In genomic region chr3:38655708-38656300, GRCh38 we compare ENCODE assay signal across 9 cellular contexts. TPM values are rescaled to one million over a fixed set of nuclear protein-coding genes. Genes with fewer than 3 reads are reported as not detected.
DNase-seq lines count a peak whose midpoint lies in the region; FAIRE-seq and TF ChIP-seq lines count a peak whose summit lies in the region.
"Had no signal": no experiment of that assay in that cellular context is flagged by ENCODE, and none has a peak within 500 bp of the region (broad histone marks: within the 10 kb centered on the region; RNA-seq: fewer than 3 reads in every experiment).

No MANE protein-coding gene starts in this region.

- no peaks in the 10 kb centered on the region for H3K9me3 ChIP-seq in OCI-LY7 (ENCODE audit: low read length)

- TF ChIP-seq POLR2A in GM12892 (IDR thresholded peaks at IDR 0.05; ENCODE audit: low read depth, low read length) = no peak

- no peak overlapping the region for H2AFZ ChIP-seq in OCI-LY7 (ENCODE audit: low read length)

- CTCF ChIA-PET in Calu3 (lab: Charles Lee) = interaction anchor here (0.6 to 3.1 kb wide), 3 partner anchors 135 to 677 kb away, joined by 4 to 21 read pairs (median 10); partner anchors contain the start of gene EXOG
- CTCF ChIA-PET in HEK293T (lab: Yijun Ruan, JAX) = interaction anchor here (0.5 to 3.3 kb wide), 9 partner anchors 9 to 623 kb away, joined by 3 to 31 read pairs (median 3); no protein-coding TSS in a partner anchor
- CTCF ChIA-PET in OCI-LY7 (lab: Charles Lee; ENCODE audit: unreplicated experiment) = interaction anchor here (0.6 kb wide), 1 partner anchor 13 kb away, joined by 3 read pairs; no protein-coding TSS in a partner anchor

- H3K4me3 Mint-ChIP-seq in Calu3 (ENCODE audit: low read depth, unreplicated experiment) (no peak overlapping the region), neural crest cell (peak overlapping the region; percentile 9)

- no peaks in the 10 kb centered on the region for H3K36me3 ChIP-seq in OCI-LY7 (ENCODE audit: insufficient read depth, low read length)

- H3K4me3 ChIP-seq in OCI-LY7 (ENCODE audit: low read depth, low read length, poor library complexity, severe bottlenecking) (no peak overlapping the region), choroid plexus epithelial cell (ENCODE audit: low read depth, low read length) (no peak overlapping the region)
- H3K4me3 ChIP-seq: lung had no signal

- POLR2A ChIA-PET in HEK293T (lab: Yijun Ruan, JAX) = no interaction called here
- POLR2A ChIA-PET in OCI-LY7 (lab: Charles Lee) = interaction anchor here (0.6 to 0.8 kb wide), 2 partner anchors 137 to 146 kb away, joined by 3 read pairs; no protein-coding TSS in a partner anchor

- peak; percentile 47 for TF ChIP-seq CTCF in Calu3 (IDR thresholded peaks at IDR 0.05; ENCODE audit: unreplicated experiment)
- TF ChIP-seq CTCF in OCI-LY7 (conservative IDR thresholded peaks at IDR 0.05; ENCODE audit: low read length) = peak; percentile 78
- peak; percentile 74 for TF ChIP-seq CTCF in choroid plexus epithelial cell (conservative IDR thresholded peaks at IDR 0.05; ENCODE audit: low read depth, low read length)
- TF ChIP-seq CTCF in neural crest cell (conservative IDR thresholded peaks at IDR 0.05) = peak; percentile 72

- H3K27ac Mint-ChIP-seq in Calu3 (ENCODE audit: unreplicated experiment) (no peak overlapping the region), neural crest cell (ENCODE audit: unreplicated experiment) (no peak overlapping the region)

- no peak overlapping the region for H3K27ac ChIP-seq in OCI-LY7 (ENCODE audit: low read depth, low read length, poor library complexity, severe bottlenecking)

- H4K20me1 ChIP-seq in OCI-LY7 (ENCODE audit: insufficient read depth, low read length) = no peaks in the 10 kb centered on the region

- H3K9me2 ChIP-seq in OCI-LY7 (ENCODE audit: insufficient read depth, low read length) = no peaks in the 10 kb centered on the region

- H3K9me3 Mint-ChIP-seq in Calu3 (ENCODE audit: low read depth, unreplicated experiment) (no peaks in the 10 kb centered on the region), neural crest cell (no peaks in the 10 kb centered on the region)

- H3K4me2 ChIP-seq in OCI-LY7 (ENCODE audit: low read length) = no peak overlapping the region

- H3K36me3 Mint-ChIP-seq in Calu3 (ENCODE audit: insufficient read depth, unreplicated experiment) = no peaks in the 10 kb centered on the region
- no peaks in the 10 kb centered on the region for H3K36me3 Mint-ChIP-seq in neural crest cell (ENCODE audit: low read depth)

- DNase-seq in Calu3 (peak; percentile 17), HEK293T (ENCODE audit: extremely low spot score) (peak; percentile 57), OCI-LY7 (ENCODE audit: low spot score) (peak; percentile 51), choroid plexus epithelial cell (ENCODE audit: low read depth) (peak; percentile 74), neural crest cell (ENCODE audit: low read depth, low spot score) (peak; percentile 43), GM12892 (ENCODE audit: insufficient read length) (no peak), activated gamma-delta T cell (lab: John Stamatoyannopoulos, UW) (no peak), germinal center (ENCODE audit: low spot score) (no peak)

- H3K4me1 Mint-ChIP-seq in Calu3 (ENCODE audit: low read depth, unreplicated experiment) (no peaks in the 10 kb centered on the region), neural crest cell (peaks cover 10% of the 10 kb centered on the region)

- FAIRE-seq in GM12892 (lab: Jason Lieb, UNC) = no peak

- intact Hi-C loops in Calu3 (cut with micrococcal nuclease; ENCODE audit: unreplicated experiment) (loop anchor here (1.0 kb wide), 1 partner anchor 135 kb away; no protein-coding TSS in a partner anchor), OCI-LY7 (cut with micrococcal nuclease; ENCODE audit: unreplicated experiment) (loop anchor here (1.0 kb wide), 2 partner anchors 135 to 160 kb away; partner anchors contain the start of gene EXOG)

- H3K79me2 ChIP-seq in OCI-LY7 (ENCODE audit: insufficient read depth, low read depth, low read length) = no peaks in the 10 kb centered on the region

- BruUV-seq in Calu3 (replicated peaks; lab: Mats Ljungman, UMichigan) = no TSS peak
- BruUV-seq in OCI-LY7 (replicated peaks; lab: Mats Ljungman, UMichigan) = no TSS peak

- H3K4me1 ChIP-seq in OCI-LY7 (ENCODE audit: insufficient read depth, low read length, poor library complexity, severe bottlenecking) = no peaks in the 10 kb centered on the region

- peaks cover 75% of the 10 kb centered on the region for H3K27me3 Mint-ChIP-seq in Calu3 (ENCODE audit: unreplicated experiment)
- H3K27me3 Mint-ChIP-seq in neural crest cell (ENCODE audit: low read depth) = peaks cover 78% of the 10 kb centered on the region

TF ChIP-seq in HEK293T, 16 proteins besides CTCF, POLR2A, EP300 and RAD21:
- TF ChIP-seq NFRKB (IDR thresholded peaks at IDR 0.05) = no peak
- TF ChIP-seq TARDBP (IDR thresholded peaks at IDR 0.05) = no peak
TF ChIP-seq in HEK293T: peak in this region for 0.

RNA-seq across cellular contexts. Expression of gene SCN5A, which starts 6.3 kb away (rescaled TPM):
- total RNA-seq in Calu3 (2022) = 0.42 and 0.61 TPM in 2 replicates
- not detected in 2 replicates for total RNA-seq in OCI-LY7 (2014; rRNA removed; shearing (Covaris generic))
- not detected in 2 replicates for total RNA-seq in OCI-LY7 (2022)
- total RNA-seq in neural crest cell = 0.41 and 1.2 TPM in 2 replicates
- polyA plus RNA-seq in GM12892 (2012; ENCODE audit: missing spikeins) = not detected

Comparison
In these comparisons a context has a peak if more than half of its experiments do, and no peak if none do; other contexts are left out.
1. DNase-seq: peak in Calu3 (single experiment), HEK293T (single experiment), OCI-LY7 (single experiment), choroid plexus epithelial cell (single experiment) and neural crest cell (single experiment); none in GM12892 (single experiment), activated gamma-delta T cell (single experiment) and germinal center (single experiment).
2. Peak in every context shown above with its lines, with median percentiles within 50 percentile points of each other: CTCF ChIP-seq.